ENCODE assay signal across 1 cellular context in the genomic region with DNA sequence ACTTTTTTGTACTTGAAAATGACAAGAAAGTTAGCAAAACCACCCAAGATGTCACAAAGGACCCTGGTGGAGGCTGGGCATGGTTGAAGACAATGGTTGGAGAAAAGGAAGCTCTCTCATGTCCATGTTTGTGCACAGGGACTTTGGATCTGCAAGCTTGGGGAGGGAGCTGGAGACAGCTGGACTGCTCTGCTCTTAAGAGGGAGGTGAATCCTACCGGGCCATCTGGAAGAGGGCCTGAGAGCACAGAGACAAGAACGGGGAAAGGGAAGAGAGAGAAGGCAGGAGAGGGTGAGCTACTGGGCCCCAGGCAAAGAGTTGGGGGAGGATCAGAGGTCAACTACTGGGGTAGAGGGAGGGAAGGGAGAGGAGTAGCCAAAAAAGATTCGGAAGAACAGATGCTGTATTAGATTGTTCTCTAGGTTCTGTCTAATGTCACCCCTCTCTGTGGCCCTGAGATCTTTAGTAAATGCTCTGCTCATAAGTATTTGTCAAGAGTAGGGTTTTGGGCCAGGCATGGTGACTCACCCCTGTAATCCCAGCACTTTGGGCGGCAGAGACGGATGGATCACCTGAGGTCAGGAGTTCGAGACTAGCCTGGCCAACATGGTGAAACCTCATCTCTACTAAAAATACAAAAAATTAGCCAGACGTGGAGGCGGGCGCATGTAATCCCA.
TF ChIP-seq lines count a peak whose summit lies in the region.

No MANE protein-coding gene starts in this region.

TF ChIP-seq in HepG2, 621 proteins besides CTCF, POLR2A, EP300 and RAD21:
- TF ChIP-seq ZSCAN25 (CRISPR knock-in tag; IDR thresholded peaks at IDR 0.05) = peak; percentile 83
- TF ChIP-seq ZNF644 (CRISPR knock-in tag; IDR thresholded peaks at IDR 0.05; ENCODE audit: low read depth) = no peak
- peak; percentile 51; the same call in 1 of the 2 replicates for TF ChIP-seq FOSL2 (CRISPR knock-in tag; IDR thresholded peaks at IDR 0.05)
- TF ChIP-seq, protein P1, sequence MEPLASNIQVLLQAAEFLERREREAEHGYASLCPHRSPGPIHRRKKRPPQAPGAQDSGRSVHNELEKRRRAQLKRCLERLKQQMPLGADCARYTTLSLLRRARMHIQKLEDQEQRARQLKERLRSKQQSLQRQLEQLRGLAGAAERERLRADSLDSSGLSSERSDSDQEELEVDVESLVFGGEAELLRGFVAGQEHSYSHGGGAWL (CRISPR knock-in tag; IDR thresholded peaks at IDR 0.05) = no peak
- no peak for TF ChIP-seq SNAPC2 (CRISPR knock-in tag; IDR thresholded peaks at IDR 0.05)
- TF ChIP-seq HNF4G (IDR thresholded peaks at IDR 0.05; ENCODE audit: borderline replicate concordance, low read depth, low read length) = no peak
- no peak for TF ChIP-seq HNF4G (CRISPR knock-in tag; IDR thresholded peaks at IDR 0.05; ENCODE audit: borderline replicate concordance, low read depth)
- TF ChIP-seq MEF2D (CRISPR knock-in tag; IDR thresholded peaks at IDR 0.05) = no peak
- no peak for TF ChIP-seq SIX1 (CRISPR knock-in tag; IDR thresholded peaks at IDR 0.05; ENCODE audit: borderline replicate concordance)
- no peak for TF ChIP-seq POLR2AphosphoS5 (IDR thresholded peaks at IDR 0.05; ENCODE audit: low read depth, low read length)
- no peak for TF ChIP-seq ZNF678 (CRISPR knock-in tag; IDR thresholded peaks at IDR 0.05)
- no peak for TF ChIP-seq ZNF335 (CRISPR knock-in tag; IDR thresholded peaks at IDR 0.05)
- TF ChIP-seq ZNF460 (CRISPR knock-in tag; IDR thresholded peaks at IDR 0.05; ENCODE audit: borderline replicate concordance) = 0 out of 2 replicates have a peak, but pooled peaks have one; percentile 50
- no peak for TF ChIP-seq ZBTB3 (CRISPR knock-in tag; IDR thresholded peaks at IDR 0.05; ENCODE audit: borderline replicate concordance, low read depth)
